ENCODE assay signal across 1 cellular context in the genomic region with DNA sequence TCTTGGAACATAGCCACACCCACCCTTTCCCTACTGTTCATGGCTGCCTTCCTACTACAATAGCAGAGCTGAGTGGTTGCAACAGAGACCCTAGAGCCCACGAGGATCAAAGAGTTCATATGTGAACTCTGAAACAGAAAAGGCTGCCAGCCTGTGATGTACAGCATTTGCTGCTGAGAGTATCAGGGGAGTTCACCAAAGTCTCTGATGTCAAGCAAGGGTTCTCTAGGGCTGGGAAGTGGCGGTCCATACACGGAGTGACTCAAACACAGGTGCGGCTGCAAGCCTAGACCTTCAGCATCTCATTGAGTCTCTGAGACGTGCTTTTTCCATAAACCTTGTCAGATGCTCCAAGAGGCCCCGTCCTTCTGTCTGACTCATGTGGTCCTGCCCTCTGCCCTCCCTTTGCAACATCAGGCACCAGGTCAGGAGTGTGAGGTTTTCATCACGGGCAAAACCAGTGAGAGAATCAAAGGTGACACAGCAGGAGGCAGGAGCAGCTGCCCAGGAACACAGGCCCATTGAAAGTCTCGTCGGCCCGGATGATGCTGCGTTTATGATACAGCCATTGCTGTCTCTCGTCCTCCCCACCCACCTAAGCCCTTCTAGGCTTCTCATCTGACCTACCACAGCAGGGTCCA.
TF ChIP-seq lines count a peak whose summit lies in the region.

No MANE protein-coding gene starts in this region.

TF ChIP-seq in K562, 482 proteins besides CTCF, POLR2A, EP300 and RAD21 (continued from another document and continues in another):
- TF ChIP-seq, protein P1, sequence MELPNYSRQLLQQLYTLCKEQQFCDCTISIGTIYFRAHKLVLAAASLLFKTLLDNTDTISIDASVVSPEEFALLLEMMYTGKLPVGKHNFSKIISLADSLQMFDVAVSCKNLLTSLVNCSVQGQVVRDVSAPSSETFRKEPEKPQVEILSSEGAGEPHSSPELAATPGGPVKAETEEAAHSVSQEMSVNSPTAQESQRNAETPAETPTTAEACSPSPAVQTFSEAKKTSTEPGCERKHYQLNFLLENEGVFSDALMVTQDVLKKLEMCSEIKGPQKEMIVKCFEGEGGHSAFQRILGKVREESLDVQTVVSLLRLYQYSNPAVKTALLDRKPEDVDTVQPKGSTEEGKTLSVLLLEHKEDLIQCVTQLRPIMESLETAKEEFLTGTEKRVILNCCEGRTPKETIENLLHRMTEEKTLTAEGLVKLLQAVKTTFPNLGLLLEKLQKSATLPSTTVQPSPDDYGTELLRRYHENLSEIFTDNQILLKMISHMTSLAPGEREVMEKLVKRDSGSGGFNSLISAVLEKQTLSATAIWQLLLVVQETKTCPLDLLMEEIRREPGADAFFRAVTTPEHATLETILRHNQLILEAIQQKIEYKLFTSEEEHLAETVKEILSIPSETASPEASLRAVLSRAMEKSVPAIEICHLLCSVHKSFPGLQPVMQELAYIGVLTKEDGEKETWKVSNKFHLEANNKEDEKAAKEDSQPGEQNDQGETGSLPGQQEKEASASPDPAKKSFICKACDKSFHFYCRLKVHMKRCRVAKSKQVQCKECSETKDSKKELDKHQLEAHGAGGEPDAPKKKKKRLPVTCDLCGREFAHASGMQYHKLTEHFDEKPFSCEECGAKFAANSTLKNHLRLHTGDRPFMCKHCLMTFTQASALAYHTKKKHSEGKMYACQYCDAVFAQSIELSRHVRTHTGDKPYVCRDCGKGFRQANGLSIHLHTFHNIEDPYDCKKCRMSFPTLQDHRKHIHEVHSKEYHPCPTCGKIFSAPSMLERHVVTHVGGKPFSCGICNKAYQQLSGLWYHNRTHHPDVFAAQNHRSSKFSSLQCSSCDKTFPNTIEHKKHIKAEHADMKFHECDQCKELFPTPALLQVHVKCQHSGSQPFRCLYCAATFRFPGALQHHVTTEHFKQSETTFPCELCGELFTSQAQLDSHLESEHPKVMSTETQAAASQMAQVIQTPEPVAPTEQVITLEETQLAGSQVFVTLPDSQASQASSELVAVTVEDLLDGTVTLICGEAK (IDR thresholded peaks at IDR 0.05) = no peak
- TF ChIP-seq, protein P1 (CRISPR knock-in tag; IDR thresholded peaks at IDR 0.05) = no peak
- TF ChIP-seq, protein P2, sequence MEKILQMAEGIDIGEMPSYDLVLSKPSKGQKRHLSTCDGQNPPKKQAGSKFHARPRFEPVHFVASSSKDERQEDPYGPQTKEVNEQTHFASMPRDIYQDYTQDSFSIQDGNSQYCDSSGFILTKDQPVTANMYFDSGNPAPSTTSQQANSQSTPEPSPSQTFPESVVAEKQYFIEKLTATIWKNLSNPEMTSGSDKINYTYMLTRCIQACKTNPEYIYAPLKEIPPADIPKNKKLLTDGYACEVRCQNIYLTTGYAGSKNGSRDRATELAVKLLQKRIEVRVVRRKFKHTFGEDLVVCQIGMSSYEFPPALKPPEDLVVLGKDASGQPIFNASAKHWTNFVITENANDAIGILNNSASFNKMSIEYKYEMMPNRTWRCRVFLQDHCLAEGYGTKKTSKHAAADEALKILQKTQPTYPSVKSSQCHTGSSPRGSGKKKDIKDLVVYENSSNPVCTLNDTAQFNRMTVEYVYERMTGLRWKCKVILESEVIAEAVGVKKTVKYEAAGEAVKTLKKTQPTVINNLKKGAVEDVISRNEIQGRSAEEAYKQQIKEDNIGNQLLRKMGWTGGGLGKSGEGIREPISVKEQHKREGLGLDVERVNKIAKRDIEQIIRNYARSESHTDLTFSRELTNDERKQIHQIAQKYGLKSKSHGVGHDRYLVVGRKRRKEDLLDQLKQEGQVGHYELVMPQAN (IDR thresholded peaks at IDR 0.05; ENCODE audit: borderline replicate concordance) = no peak; the same call in 1 of the 2 replicates
- TF ChIP-seq, protein P3, sequence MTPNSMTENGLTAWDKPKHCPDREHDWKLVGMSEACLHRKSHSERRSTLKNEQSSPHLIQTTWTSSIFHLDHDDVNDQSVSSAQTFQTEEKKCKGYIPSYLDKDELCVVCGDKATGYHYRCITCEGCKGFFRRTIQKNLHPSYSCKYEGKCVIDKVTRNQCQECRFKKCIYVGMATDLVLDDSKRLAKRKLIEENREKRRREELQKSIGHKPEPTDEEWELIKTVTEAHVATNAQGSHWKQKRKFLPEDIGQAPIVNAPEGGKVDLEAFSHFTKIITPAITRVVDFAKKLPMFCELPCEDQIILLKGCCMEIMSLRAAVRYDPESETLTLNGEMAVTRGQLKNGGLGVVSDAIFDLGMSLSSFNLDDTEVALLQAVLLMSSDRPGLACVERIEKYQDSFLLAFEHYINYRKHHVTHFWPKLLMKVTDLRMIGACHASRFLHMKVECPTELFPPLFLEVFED (CRISPR knock-in tag; conservative IDR thresholded peaks at IDR 0.05) = no peak
- TF ChIP-seq HSF4 (CRISPR knock-in tag; IDR thresholded peaks at IDR 0.05; ENCODE audit: borderline replicate concordance) (no peak), ZNF316 (IDR thresholded peaks at IDR 0.05) (no peak), BDP1 (IDR thresholded peaks at IDR 0.05; ENCODE audit: insufficient read depth, insufficient read length) (no peak), JUN (IDR thresholded peaks at IDR 0.05; ENCODE audit: borderline replicate concordance, low read depth, low read length) (peak; percentile 63; the same call in 1 of the 2 replicates), JUN (CRISPR knock-in tag; IDR thresholded peaks at IDR 0.05; ENCODE audit: borderline replicate concordance) (no peak), CTBP1 (IDR thresholded peaks at IDR 0.05; ENCODE audit: borderline replicate concordance) (0 out of 2 replicates have a peak, but pooled peaks have one; percentile 25), HNRNPUL1 (IDR thresholded peaks at IDR 0.05; ENCODE audit: low read length) (no peak), RBM17 (IDR thresholded peaks at IDR 0.05; ENCODE audit: borderline replicate concordance, low read depth, low read length) (no peak), ZC3H8 (IDR thresholded peaks at IDR 0.05) (no peak), CSDE1 (IDR thresholded peaks at IDR 0.05) (no peak), MECOM (CRISPR knock-in tag; IDR thresholded peaks at IDR 0.05) (no peak), TAF9B (IDR thresholded peaks at IDR 0.05; ENCODE audit: partially characterized antibody) (no peak), RFX7 (CRISPR knock-in tag; IDR thresholded peaks at IDR 0.05) (no peak), FOS (IDR thresholded peaks at IDR 0.05; ENCODE audit: extremely low read depth, insufficient read length) (no peak), ZNF384 (IDR thresholded peaks at IDR 0.05; ENCODE audit: low read depth, low read length) (no peak), CBFB (CRISPR knock-in tag; IDR thresholded peaks at IDR 0.05) (0 out of 2 replicates have a peak, but pooled peaks have one; percentile 27), ZNF507 (tag; conservative IDR thresholded peaks at IDR 0.05) (no peak)
- TF ChIP-seq, protein P4, sequence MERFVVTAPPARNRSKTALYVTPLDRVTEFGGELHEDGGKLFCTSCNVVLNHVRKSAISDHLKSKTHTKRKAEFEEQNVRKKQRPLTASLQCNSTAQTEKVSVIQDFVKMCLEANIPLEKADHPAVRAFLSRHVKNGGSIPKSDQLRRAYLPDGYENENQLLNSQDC (CRISPR knock-in tag; IDR thresholded peaks at IDR 0.05) = no peak
- TF ChIP-seq, protein P5, sequence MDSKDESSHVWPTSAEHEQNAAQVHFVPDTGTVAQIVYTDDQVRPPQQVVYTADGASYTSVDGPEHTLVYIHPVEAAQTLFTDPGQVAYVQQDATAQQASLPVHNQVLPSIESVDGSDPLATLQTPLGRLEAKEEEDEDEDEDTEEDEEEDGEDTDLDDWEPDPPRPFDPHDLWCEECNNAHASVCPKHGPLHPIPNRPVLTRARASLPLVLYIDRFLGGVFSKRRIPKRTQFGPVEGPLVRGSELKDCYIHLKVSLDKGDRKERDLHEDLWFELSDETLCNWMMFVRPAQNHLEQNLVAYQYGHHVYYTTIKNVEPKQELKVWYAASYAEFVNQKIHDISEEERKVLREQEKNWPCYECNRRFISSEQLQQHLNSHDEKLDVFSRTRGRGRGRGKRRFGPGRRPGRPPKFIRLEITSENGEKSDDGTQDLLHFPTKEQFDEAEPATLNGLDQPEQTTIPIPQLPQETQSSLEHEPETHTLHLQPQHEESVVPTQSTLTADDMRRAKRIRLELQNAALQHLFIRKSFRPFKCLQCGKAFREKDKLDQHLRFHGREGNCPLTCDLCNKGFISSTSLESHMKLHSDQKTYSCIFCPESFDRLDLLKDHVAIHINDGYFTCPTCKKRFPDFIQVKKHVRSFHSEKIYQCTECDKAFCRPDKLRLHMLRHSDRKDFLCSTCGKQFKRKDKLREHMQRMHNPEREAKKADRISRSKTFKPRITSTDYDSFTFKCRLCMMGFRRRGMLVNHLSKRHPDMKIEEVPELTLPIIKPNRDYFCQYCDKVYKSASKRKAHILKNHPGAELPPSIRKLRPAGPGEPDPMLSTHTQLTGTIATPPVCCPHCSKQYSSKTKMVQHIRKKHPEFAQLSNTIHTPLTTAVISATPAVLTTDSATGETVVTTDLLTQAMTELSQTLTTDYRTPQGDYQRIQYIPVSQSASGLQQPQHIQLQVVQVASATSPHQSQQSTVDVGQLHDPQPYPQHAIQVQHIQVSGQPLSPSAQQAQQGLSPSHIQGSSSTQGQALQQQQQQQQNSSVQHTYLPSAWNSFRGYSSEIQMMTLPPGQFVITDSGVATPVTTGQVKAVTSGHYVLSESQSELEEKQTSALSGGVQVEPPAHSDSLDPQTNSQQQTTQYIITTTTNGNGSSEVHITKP (IDR thresholded peaks at IDR 0.05; ENCODE audit: partially characterized antibody) = no peak
- TF ChIP-seq, protein P6, sequence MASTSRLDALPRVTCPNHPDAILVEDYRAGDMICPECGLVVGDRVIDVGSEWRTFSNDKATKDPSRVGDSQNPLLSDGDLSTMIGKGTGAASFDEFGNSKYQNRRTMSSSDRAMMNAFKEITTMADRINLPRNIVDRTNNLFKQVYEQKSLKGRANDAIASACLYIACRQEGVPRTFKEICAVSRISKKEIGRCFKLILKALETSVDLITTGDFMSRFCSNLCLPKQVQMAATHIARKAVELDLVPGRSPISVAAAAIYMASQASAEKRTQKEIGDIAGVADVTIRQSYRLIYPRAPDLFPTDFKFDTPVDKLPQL (IDR thresholded peaks at IDR 0.05; ENCODE audit: extremely low read depth, insufficient read length) = no peak
- TF ChIP-seq, protein P7, sequence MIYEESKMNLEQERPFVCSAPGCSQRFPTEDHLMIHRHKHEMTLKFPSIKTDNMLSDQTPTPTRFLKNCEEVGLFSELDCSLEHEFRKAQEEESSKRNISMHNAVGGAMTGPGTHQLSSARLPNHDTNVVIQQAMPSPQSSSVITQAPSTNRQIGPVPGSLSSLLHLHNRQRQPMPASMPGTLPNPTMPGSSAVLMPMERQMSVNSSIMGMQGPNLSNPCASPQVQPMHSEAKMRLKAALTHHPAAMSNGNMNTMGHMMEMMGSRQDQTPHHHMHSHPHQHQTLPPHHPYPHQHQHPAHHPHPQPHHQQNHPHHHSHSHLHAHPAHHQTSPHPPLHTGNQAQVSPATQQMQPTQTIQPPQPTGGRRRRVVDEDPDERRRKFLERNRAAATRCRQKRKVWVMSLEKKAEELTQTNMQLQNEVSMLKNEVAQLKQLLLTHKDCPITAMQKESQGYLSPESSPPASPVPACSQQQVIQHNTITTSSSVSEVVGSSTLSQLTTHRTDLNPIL (CRISPR knock-in tag; IDR thresholded peaks at IDR 0.05) = no peak
- TF ChIP-seq, protein P8, sequence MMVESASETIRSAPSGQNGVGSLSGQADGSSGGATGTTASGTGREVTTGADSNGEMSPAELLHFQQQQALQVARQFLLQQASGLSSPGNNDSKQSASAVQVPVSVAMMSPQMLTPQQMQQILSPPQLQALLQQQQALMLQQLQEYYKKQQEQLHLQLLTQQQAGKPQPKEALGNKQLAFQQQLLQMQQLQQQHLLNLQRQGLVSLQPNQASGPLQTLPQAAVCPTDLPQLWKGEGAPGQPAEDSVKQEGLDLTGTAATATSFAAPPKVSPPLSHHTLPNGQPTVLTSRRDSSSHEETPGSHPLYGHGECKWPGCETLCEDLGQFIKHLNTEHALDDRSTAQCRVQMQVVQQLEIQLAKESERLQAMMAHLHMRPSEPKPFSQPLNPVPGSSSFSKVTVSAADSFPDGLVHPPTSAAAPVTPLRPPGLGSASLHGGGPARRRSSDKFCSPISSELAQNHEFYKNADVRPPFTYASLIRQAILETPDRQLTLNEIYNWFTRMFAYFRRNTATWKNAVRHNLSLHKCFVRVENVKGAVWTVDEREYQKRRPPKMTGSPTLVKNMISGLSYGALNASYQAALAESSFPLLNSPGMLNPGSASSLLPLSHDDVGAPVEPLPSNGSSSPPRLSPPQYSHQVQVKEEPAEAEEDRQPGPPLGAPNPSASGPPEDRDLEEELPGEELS (CRISPR knock-in tag; IDR thresholded peaks at IDR 0.05; ENCODE audit: borderline replicate concordance) = 0 out of 2 replicates have a peak, but pooled peaks have one; percentile 50
